ENCODE assay signal across 1 cellular context in the genomic region with DNA sequence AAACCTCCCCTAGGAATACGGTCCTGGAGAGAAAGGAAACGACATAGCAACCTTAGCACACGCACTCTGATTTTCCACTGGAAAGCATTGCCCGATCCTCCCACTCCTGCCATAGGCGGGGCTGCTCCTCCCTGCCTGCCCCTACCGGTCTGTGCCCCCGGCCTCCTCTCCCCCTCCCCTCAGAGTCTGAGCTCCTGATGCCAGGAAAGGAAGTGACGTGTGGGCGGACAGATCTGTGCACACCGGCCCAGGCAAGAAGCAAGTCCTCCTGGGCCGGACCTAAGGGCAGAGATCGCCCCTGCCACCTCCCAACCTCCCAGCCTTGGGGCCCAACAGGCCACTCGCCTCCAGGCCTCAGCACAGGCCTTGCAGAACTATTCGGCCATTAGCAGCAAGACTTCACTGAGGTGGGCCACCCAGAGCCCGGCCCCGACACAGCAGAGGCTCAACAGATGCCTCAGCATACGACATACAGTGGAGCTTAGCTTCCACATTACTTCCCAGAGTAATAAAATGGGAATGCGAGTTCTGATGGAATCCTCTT.
TF ChIP-seq lines count a peak whose summit lies in the region.

No MANE protein-coding gene starts in this region.

TF ChIP-seq in HepG2, 621 proteins besides CTCF, POLR2A, EP300 and RAD21 (continued from another document and continues in another):
- TF ChIP-seq, protein P1, sequence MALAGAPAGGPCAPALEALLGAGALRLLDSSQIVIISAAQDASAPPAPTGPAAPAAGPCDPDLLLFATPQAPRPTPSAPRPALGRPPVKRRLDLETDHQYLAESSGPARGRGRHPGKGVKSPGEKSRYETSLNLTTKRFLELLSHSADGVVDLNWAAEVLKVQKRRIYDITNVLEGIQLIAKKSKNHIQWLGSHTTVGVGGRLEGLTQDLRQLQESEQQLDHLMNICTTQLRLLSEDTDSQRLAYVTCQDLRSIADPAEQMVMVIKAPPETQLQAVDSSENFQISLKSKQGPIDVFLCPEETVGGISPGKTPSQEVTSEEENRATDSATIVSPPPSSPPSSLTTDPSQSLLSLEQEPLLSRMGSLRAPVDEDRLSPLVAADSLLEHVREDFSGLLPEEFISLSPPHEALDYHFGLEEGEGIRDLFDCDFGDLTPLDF (CRISPR knock-in tag; IDR thresholded peaks at IDR 0.05): no peak
- TF ChIP-seq CBX2 (IDR thresholded peaks at IDR 0.05; ENCODE audit: low read depth, low read length) (no peak), CBX2 (CRISPR knock-in tag; IDR thresholded peaks at IDR 0.05; ENCODE audit: low read depth) (no peak), PAX8 (CRISPR knock-in tag; IDR thresholded peaks at IDR 0.05; ENCODE audit: borderline replicate concordance) (no peak), ZNF350 (CRISPR knock-in tag; IDR thresholded peaks at IDR 0.05; ENCODE audit: borderline replicate concordance, low read depth) (no peak), ZNF274 (CRISPR knock-in tag; IDR thresholded peaks at IDR 0.05) (peak; percentile 11; the same call in 1 of the 2 replicates), PPARG (CRISPR knock-in tag; conservative IDR thresholded peaks at IDR 0.05) (no peak), MAFK (conservative IDR thresholded peaks at IDR 0.05 in 1 of 2, IDR thresholded peaks at IDR 0.05 in 1 of 2; ENCODE audit: low read length in 2 of 2) (no peak), ZC3H4 (CRISPR knock-in tag; IDR thresholded peaks at IDR 0.05; ENCODE audit: borderline replicate concordance) (no peak), MBNL3 (CRISPR knock-in tag; conservative IDR thresholded peaks at IDR 0.05) (no peak), ZFP82 (CRISPR knock-in tag; IDR thresholded peaks at IDR 0.05; ENCODE audit: borderline replicate concordance) (no peak), RXRA (CRISPR knock-in tag; IDR thresholded peaks at IDR 0.05) (no peak), NR3C1 (CRISPR knock-in tag; IDR thresholded peaks at IDR 0.05) (no peak), GTF3A (CRISPR knock-in tag; conservative IDR thresholded peaks at IDR 0.05) (no peak), NRL (CRISPR knock-in tag; IDR thresholded peaks at IDR 0.05; ENCODE audit: borderline replicate concordance) (no peak), ZNF30 (CRISPR knock-in tag; IDR thresholded peaks at IDR 0.05) (no peak), ZNF605 (CRISPR knock-in tag; IDR thresholded peaks at IDR 0.05) (no peak), MED8 (CRISPR knock-in tag; IDR thresholded peaks at IDR 0.05; ENCODE audit: insufficient replicate concordance) (no peak), ATM (IDR thresholded peaks at IDR 0.05; ENCODE audit: borderline replicate concordance) (no peak), ZNF367 (CRISPR knock-in tag; IDR thresholded peaks at IDR 0.05; ENCODE audit: borderline replicate concordance) (no peak), HNF4G (IDR thresholded peaks at IDR 0.05; ENCODE audit: borderline replicate concordance, low read depth, low read length) (peak; percentile 75), HNF4G (CRISPR knock-in tag; IDR thresholded peaks at IDR 0.05; ENCODE audit: borderline replicate concordance, low read depth) (peak; percentile 78), IKZF1 (IDR thresholded peaks at IDR 0.05) (no peak), FOXM1 (CRISPR knock-in tag; IDR thresholded peaks at IDR 0.05) (no peak), NAIF1 (CRISPR knock-in tag; IDR thresholded peaks at IDR 0.05; ENCODE audit: borderline replicate concordance) (no peak), ZSCAN25 (CRISPR knock-in tag; IDR thresholded peaks at IDR 0.05) (peak; percentile 93), KDM6A (CRISPR knock-in tag; IDR thresholded peaks at IDR 0.05; ENCODE audit: low read depth) (no peak), WIZ (CRISPR knock-in tag; IDR thresholded peaks at IDR 0.05) (no peak), ZNF749 (CRISPR knock-in tag; IDR thresholded peaks at IDR 0.05; ENCODE audit: borderline replicate concordance) (no peak)
- TF ChIP-seq, protein P2, sequence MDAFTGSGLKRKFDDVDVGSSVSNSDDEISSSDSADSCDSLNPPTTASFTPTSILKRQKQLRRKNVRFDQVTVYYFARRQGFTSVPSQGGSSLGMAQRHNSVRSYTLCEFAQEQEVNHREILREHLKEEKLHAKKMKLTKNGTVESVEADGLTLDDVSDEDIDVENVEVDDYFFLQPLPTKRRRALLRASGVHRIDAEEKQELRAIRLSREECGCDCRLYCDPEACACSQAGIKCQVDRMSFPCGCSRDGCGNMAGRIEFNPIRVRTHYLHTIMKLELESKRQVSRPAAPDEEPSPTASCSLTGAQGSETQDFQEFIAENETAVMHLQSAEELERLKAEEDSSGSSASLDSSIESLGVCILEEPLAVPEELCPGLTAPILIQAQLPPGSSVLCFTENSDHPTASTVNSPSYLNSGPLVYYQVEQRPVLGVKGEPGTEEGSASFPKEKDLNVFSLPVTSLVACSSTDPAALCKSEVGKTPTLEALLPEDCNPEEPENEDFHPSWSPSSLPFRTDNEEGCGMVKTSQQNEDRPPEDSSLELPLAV (CRISPR knock-in tag; conservative IDR thresholded peaks at IDR 0.05; ENCODE audit: low read depth): no peak
- TF ChIP-seq, protein P3, sequence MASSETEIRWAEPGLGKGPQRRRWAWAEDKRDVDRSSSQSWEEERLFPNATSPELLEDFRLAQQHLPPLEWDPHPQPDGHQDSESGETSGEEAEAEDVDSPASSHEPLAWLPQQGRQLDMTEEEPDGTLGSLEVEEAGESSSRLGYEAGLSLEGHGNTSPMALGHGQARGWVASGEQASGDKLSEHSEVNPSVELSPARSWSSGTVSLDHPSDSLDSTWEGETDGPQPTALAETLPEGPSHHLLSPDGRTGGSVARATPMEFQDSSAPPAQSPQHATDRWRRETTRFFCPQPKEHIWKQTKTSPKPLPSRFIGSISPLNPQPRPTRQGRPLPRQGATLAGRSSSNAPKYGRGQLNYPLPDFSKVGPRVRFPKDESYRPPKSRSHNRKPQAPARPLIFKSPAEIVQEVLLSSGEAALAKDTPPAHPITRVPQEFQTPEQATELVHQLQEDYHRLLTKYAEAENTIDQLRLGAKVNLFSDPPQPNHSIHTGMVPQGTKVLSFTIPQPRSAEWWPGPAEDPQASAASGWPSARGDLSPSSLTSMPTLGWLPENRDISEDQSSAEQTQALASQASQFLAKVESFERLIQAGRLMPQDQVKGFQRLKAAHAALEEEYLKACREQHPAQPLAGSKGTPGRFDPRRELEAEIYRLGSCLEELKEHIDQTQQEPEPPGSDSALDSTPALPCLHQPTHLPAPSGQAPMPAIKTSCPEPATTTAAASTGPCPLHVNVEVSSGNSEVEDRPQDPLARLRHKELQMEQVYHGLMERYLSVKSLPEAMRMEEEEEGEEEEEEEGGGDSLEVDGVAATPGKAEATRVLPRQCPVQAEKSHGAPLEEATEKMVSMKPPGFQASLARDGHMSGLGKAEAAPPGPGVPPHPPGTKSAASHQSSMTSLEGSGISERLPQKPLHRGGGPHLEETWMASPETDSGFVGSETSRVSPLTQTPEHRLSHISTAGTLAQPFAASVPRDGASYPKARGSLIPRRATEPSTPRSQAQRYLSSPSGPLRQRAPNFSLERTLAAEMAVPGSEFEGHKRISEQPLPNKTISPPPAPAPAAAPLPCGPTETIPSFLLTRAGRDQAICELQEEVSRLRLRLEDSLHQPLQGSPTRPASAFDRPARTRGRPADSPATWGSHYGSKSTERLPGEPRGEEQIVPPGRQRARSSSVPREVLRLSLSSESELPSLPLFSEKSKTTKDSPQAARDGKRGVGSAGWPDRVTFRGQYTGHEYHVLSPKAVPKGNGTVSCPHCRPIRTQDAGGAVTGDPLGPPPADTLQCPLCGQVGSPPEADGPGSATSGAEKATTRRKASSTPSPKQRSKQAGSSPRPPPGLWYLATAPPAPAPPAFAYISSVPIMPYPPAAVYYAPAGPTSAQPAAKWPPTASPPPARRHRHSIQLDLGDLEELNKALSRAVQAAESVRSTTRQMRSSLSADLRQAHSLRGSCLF (CRISPR knock-in tag; IDR thresholded peaks at IDR 0.05; ENCODE audit: borderline replicate concordance): no peak
- TF ChIP-seq, protein P4, sequence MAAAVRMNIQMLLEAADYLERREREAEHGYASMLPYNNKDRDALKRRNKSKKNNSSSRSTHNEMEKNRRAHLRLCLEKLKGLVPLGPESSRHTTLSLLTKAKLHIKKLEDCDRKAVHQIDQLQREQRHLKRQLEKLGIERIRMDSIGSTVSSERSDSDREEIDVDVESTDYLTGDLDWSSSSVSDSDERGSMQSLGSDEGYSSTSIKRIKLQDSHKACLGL (CRISPR knock-in tag; IDR thresholded peaks at IDR 0.05): no peak
- TF ChIP-seq, protein P5, sequence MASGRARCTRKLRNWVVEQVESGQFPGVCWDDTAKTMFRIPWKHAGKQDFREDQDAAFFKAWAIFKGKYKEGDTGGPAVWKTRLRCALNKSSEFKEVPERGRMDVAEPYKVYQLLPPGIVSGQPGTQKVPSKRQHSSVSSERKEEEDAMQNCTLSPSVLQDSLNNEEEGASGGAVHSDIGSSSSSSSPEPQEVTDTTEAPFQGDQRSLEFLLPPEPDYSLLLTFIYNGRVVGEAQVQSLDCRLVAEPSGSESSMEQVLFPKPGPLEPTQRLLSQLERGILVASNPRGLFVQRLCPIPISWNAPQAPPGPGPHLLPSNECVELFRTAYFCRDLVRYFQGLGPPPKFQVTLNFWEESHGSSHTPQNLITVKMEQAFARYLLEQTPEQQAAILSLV (CRISPR knock-in tag; IDR thresholded peaks at IDR 0.05; ENCODE audit: borderline replicate concordance): no peak
- TF ChIP-seq, protein P6, sequence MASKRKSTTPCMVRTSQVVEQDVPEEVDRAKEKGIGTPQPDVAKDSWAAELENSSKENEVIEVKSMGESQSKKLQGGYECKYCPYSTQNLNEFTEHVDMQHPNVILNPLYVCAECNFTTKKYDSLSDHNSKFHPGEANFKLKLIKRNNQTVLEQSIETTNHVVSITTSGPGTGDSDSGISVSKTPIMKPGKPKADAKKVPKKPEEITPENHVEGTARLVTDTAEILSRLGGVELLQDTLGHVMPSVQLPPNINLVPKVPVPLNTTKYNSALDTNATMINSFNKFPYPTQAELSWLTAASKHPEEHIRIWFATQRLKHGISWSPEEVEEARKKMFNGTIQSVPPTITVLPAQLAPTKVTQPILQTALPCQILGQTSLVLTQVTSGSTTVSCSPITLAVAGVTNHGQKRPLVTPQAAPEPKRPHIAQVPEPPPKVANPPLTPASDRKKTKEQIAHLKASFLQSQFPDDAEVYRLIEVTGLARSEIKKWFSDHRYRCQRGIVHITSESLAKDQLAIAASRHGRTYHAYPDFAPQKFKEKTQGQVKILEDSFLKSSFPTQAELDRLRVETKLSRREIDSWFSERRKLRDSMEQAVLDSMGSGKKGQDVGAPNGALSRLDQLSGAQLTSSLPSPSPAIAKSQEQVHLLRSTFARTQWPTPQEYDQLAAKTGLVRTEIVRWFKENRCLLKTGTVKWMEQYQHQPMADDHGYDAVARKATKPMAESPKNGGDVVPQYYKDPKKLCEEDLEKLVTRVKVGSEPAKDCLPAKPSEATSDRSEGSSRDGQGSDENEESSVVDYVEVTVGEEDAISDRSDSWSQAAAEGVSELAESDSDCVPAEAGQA (IDR thresholded peaks at IDR 0.05; ENCODE audit: low read depth): 0 out of 2 replicates have a peak, but pooled peaks have one; percentile 44
- TF ChIP-seq, protein P6 (CRISPR knock-in tag; IDR thresholded peaks at IDR 0.05; ENCODE audit: borderline replicate concordance): no peak
- TF ChIP-seq, protein P7, sequence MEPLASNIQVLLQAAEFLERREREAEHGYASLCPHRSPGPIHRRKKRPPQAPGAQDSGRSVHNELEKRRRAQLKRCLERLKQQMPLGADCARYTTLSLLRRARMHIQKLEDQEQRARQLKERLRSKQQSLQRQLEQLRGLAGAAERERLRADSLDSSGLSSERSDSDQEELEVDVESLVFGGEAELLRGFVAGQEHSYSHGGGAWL (CRISPR knock-in tag; IDR thresholded peaks at IDR 0.05): no peak
- TF ChIP-seq, protein P8, sequence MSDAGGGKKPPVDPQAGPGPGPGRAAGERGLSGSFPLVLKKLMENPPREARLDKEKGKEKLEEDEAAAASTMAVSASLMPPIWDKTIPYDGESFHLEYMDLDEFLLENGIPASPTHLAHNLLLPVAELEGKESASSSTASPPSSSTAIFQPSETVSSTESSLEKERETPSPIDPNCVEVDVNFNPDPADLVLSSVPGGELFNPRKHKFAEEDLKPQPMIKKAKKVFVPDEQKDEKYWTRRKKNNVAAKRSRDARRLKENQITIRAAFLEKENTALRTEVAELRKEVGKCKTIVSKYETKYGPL (CRISPR knock-in tag; IDR thresholded peaks at IDR 0.05): no peak
- TF ChIP-seq, protein P9, sequence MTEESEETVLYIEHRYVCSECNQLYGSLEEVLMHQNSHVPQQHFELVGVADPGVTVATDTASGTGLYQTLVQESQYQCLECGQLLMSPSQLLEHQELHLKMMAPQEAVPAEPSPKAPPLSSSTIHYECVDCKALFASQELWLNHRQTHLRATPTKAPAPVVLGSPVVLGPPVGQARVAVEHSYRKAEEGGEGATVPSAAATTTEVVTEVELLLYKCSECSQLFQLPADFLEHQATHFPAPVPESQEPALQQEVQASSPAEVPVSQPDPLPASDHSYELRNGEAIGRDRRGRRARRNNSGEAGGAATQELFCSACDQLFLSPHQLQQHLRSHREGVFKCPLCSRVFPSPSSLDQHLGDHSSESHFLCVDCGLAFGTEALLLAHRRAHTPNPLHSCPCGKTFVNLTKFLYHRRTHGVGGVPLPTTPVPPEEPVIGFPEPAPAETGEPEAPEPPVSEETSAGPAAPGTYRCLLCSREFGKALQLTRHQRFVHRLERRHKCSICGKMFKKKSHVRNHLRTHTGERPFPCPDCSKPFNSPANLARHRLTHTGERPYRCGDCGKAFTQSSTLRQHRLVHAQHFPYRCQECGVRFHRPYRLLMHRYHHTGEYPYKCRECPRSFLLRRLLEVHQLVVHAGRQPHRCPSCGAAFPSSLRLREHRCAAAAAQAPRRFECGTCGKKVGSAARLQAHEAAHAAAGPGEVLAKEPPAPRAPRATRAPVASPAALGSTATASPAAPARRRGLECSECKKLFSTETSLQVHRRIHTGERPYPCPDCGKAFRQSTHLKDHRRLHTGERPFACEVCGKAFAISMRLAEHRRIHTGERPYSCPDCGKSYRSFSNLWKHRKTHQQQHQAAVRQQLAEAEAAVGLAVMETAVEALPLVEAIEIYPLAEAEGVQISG (CRISPR knock-in tag; IDR thresholded peaks at IDR 0.05): peak; percentile 66; the same call in 1 of the 2 replicates
